ENCODE assay signal across 1 cellular context in the genomic region with DNA sequence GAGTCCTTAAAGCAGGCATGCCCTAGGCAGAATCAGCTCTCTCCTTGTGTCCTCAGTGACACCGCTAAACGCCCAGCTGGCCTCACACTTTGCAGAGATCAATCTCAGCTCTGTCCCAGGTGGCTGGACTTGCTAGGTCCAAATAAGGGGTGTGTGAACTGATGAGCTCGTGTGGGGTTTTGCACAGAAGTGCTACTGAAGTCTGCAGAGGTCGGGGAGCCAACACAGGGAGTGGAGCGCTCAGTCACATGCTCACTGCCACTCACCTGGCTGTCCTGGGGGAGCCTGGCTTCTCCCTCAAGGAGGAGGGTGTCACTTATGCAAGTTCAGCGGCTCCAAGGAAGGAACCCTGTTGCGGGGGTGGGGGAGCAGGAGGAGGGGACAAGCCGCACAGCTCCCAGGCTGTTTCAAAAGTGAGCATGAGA.
TF ChIP-seq lines count a peak whose summit lies in the region.

No MANE protein-coding gene starts in this region.

TF ChIP-seq in HepG2, 621 proteins besides CTCF, POLR2A, EP300 and RAD21:
- TF ChIP-seq, protein P1, sequence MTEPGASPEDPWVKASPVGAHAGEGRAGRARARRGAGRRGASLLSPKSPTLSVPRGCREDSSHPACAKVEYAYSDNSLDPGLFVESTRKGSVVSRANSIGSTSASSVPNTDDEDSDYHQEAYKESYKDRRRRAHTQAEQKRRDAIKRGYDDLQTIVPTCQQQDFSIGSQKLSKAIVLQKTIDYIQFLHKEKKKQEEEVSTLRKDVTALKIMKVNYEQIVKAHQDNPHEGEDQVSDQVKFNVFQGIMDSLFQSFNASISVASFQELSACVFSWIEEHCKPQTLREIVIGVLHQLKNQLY (CRISPR knock-in tag; IDR thresholded peaks at IDR 0.05), result no peak
- TF ChIP-seq, protein P2, sequence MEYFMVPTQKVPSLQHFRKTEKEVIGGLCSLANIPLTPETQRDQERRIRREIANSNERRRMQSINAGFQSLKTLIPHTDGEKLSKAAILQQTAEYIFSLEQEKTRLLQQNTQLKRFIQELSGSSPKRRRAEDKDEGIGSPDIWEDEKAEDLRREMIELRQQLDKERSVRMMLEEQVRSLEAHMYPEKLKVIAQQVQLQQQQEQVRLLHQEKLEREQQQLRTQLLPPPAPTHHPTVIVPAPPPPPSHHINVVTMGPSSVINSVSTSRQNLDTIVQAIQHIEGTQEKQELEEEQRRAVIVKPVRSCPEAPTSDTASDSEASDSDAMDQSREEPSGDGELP (IDR thresholded peaks at IDR 0.05; ENCODE audit: borderline replicate concordance, low read depth), result no peak
